20 cellular contexts compared by ENCODE assay signal in genomic region chr7:22612776-22613175, GRCh38.
"Had no signal": no experiment of that assay in that cellular context is flagged by ENCODE, and none has a peak within 500 bp of the region (broad histone marks: within the 10 kb centered on the region; RNA-seq: fewer than 3 reads in every experiment).

No MANE protein-coding gene starts in this region.

- DNase-seq: activated CD4-positive, alpha-beta T cell treated with anti-CD3 and anti-CD28 coated beads, Interleukin-2, amount 10 ng/mL, durations not matched to agents 24 days and 14 days; activated CD4-positive, CD25-positive, alpha-beta regulatory T cell; activated naive CD4-positive, alpha-beta T cell; activated naive CD8-positive, alpha-beta T cell treated with anti-CD3 and anti-CD28 coated beads, Interleukin-2, amount 10 ng/mL, durations not matched to agents 7 days and 5 days; activated T-cell treated with anti-CD3 and anti-CD28 coated beads for 4 hours; anterior cingulate cortex; brain microvascular endothelial cell; cerebellar nuclear complex; effector memory CD4-positive, alpha-beta T cell; foreskin keratinocyte; glutamatergic neuron; hypothalamus; kidney; left ventricle myocardium superior; pancreas; sigmoid colon; stimulated activated CD4-positive, alpha-beta T cell treated with anti-CD3 and anti-CD28 coated beads, Interleukin-1b, Interleukin-23, amount 100 ng/mL, for 48 hours had no signal

- H3K9me3 ChIP-seq: pancreas had no signal

- H3K4me3 ChIP-seq: neural progenitor cell, pancreas, sigmoid colon, thoracic aorta had no signal

- H3K4me3 Mint-ChIP-seq: activated CD4-positive, alpha-beta T cell treated with anti-CD3 and anti-CD28 coated beads, Interleukin-2, amount 10 ng/mL, durations not matched to agents 24 days and 14 days; activated naive CD8-positive, alpha-beta T cell treated with anti-CD3 and anti-CD28 coated beads, Interleukin-2, amount 10 ng/mL, durations not matched to agents 7 days and 5 days; dendritic cell treated with granulocyte-macrophage colony-stimulating factor and Interleukin-4, amounts not matched to agents 40 ng/mL and 50 ng/mL, for 4 days; neural progenitor cell had no signal

- H3K27ac ChIP-seq: brain microvascular endothelial cell, foreskin keratinocyte, neural progenitor cell, pancreas, sigmoid colon, thoracic aorta had no signal

- H3K27ac Mint-ChIP-seq: activated CD4-positive, alpha-beta T cell treated with anti-CD3 and anti-CD28 coated beads, Interleukin-2, amount 10 ng/mL, durations not matched to agents 24 days and 14 days; activated naive CD8-positive, alpha-beta T cell treated with anti-CD3 and anti-CD28 coated beads, Interleukin-2, amount 10 ng/mL, durations not matched to agents 7 days and 5 days; dendritic cell treated with granulocyte-macrophage colony-stimulating factor and Interleukin-4, amounts not matched to agents 40 ng/mL and 50 ng/mL, for 4 days; neural progenitor cell had no signal

- H3K4me1 Mint-ChIP-seq: neural progenitor cell had no signal

- H3K27me3 ChIP-seq: brain microvascular endothelial cell, foreskin keratinocyte, neural progenitor cell, pancreas, sigmoid colon had no signal

- H3K36me3 Mint-ChIP-seq: neural progenitor cell had no signal

- H3K36me3 ChIP-seq: brain microvascular endothelial cell, neural progenitor cell, pancreas, sigmoid colon, thoracic aorta had no signal

- ATAC-seq: foreskin keratinocyte, left ventricle myocardium superior, pancreas had no signal
